9 cellular contexts compared by ENCODE assay signal in the genomic region with DNA sequence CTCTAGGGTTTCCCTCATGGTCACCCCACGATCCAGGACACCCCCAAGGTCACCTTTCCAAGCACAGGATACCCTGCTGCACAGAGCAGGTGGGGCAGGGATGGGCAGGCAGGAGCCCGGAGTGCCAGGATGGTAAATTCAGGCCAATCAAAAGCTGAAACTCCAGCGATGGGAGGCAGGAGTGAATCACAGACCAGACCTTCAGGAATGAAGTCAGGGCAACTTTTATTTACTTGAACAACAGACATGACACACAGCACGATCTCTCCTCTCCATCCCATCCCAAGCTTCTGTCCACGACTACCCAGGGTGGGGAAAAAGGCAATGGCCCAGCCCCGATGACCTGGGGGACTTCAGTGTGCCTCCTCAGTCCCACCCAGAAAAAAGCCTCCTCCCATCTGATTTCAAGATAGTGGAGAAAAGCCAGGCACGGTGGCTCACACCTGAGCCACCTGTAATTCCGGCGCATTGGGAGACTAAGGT. TPM values are rescaled to one million over a fixed set of nuclear protein-coding genes. Genes with fewer than 3 reads are reported as not detected.
DNase-seq lines count a peak whose midpoint lies in the region; ATAC-seq and TF ChIP-seq lines count a peak whose summit lies in the region.
"Had no signal": no experiment of that assay in that cellular context is flagged by ENCODE, and none has a peak within 500 bp of the region (broad histone marks: within the 10 kb centered on the region; RNA-seq: fewer than 3 reads in every experiment).

No MANE protein-coding gene starts in this region.

- intact Hi-C loops in psoas muscle (cut with DNase I), result loop anchor here (5.0 kb wide), 1 partner anchor 37 kb away; a partner anchor contains a TSS

- H3K4me1 ChIP-seq in GM23248 (ENCODE audit: insufficient read depth), result peaks cover 45% of the 10 kb centered on the region
- peaks cover 44% of the 10 kb centered on the region for H3K4me1 ChIP-seq in psoas muscle

- no peak for TF ChIP-seq CTCF in psoas muscle (IDR thresholded peaks at IDR 0.05)

- no peaks in the 10 kb centered on the region for H3K9me2 ChIP-seq in GM23248 (ENCODE audit: insufficient read depth)

- WGBS in GM23248 (ENCODE audit: low coverage in 1 of 2, low lambda C conversion rate in 2 of 2, missing lambda C conversion rate in 2 of 2), 2 experiments, result 54 to 61% methylated on average over 9 of the region's 9 CpGs
- 54 to 62% (median 55%) methylated on average over 9 of the region's 9 CpGs for WGBS in psoas muscle, 3 donors

- H3K4me3 ChIP-seq in GM23248, result no peak overlapping the region; the same call in 1 of the 2 replicates
- H3K4me3 ChIP-seq in psoas muscle, result peak overlapping the region; percentile 5

- H3K27ac ChIP-seq in GM23248 (peak overlapping the region; percentile 100), psoas muscle (peak overlapping the region; percentile 100)

- H3K9me3 ChIP-seq in GM23248 (ENCODE audit: low read depth) (no peaks in the 10 kb centered on the region), psoas muscle (no peaks in the 10 kb centered on the region)

- peak; percentile 23 for ATAC-seq in esophagus mucosa
- no peak for ATAC-seq in psoas muscle
- no peak for ATAC-seq in GM18519 (IDR thresholded peaks at IDR 0.05; ENCODE audit: low FRiP score, unreplicated experiment)
- no peak for ATAC-seq in HG03442 (IDR thresholded peaks at IDR 0.05; ENCODE audit: unreplicated experiment)

- no peaks in the 10 kb centered on the region for H4K20me1 ChIP-seq in GM23248 (ENCODE audit: insufficient read depth)

- H3K36me3 ChIP-seq in GM23248 (ENCODE audit: low read depth) (peaks cover 34% of the 10 kb centered on the region), psoas muscle (ENCODE audit: insufficient read depth in 1 of 2, low read depth in 1 of 2) (peaks cover 0 to 57% of the 10 kb centered on the region in 2 donors)

- DNase-seq in GM23248, result peak; percentile 83
- peak; percentile 73 to 76 for DNase-seq in SW 1271 (lab: John Stamatoyannopoulos, UW)
- DNase-seq in psoas muscle, result no peak
- no peak for DNase-seq in AG20443 (ENCODE audit: low spot score)
- DNase-seq in foreskin melanocyte, result no peak

- H2AFZ ChIP-seq in GM23248, result no peak overlapping the region

- H3K27me3 ChIP-seq in GM23248 (replicated peaks; ENCODE audit: insufficient read depth) (no peaks in the 10 kb centered on the region), psoas muscle (ENCODE audit: insufficient read depth in 3 of 3, low read length in 2 of 3) (no peaks in the 10 kb centered on the region)

- peaks cover 78% of the 10 kb centered on the region for H3F3A ChIP-seq in GM23248 (ENCODE audit: insufficient read depth)

- peak overlapping the region; percentile 100 for H3K9ac ChIP-seq in GM23248

- peaks cover 56% of the 10 kb centered on the region for H3K79me2 ChIP-seq in GM23248 (ENCODE audit: insufficient read depth)

- H3K4me2 ChIP-seq in GM23248 (ENCODE audit: unreplicated experiment), result peak overlapping the region; percentile 9

- in situ Hi-C loops in GM23248 (cut with MboI), result no loop called here

RNA-seq across cellular contexts. Expression of a gene that starts 39.1 kb away (rescaled TPM):
- 2.9 and 3.0 TPM in 2 replicates for total RNA-seq in GM23248 (2014; rRNA removed; shearing (Covaris generic))
- 0.35 and 0.81 TPM in 2 replicates for polyA plus RNA-seq in GM23248 (2016; fragmentation: Nextera tagmentation; extraction: Ambion mirVana)
- total RNA-seq in esophagus mucosa, result 10.9 TPM
- total RNA-seq in psoas muscle, result 1 to 10 TPM; 3.3 to 7.8 (median 4.4) TPM
- polyA plus RNA-seq in psoas muscle, result 1 to 10 TPM in 2 of 3 donors, under 1 TPM in 1; 0.77 to 3.9 (median 1.6) TPM

RNA-seq across cellular contexts. Expression of a gene that starts 42.6 kb away (rescaled TPM):
- not detected in 2 replicates for total RNA-seq in GM23248 (2014; rRNA removed; shearing (Covaris generic))
- polyA plus RNA-seq in GM23248 (2016; fragmentation: Nextera tagmentation; extraction: Ambion mirVana), result 2.7 TPM in 2 replicates
- not detected for total RNA-seq in esophagus mucosa
- not detected for total RNA-seq in psoas muscle
- not detected for polyA plus RNA-seq in psoas muscle
- total RNA-seq: mononuclear cell had no signal

Comparison
In these comparisons a context has a peak if more than half of its experiments do, and no peak if none do; other contexts are left out.
1. DNase-seq: peak in GM23248 (single experiment) and SW 1271 (2 of 2); none in psoas muscle (0 of 2), AG20443 (single experiment) and foreskin melanocyte (single experiment).